ENCODE assay signal across 18 cellular contexts in genomic region chr12:8916154-8916553, GRCh38. TPM values are rescaled to one million over a fixed set of nuclear protein-coding genes. Genes with fewer than 3 reads are reported as not detected.
DNase-seq lines count a peak whose midpoint lies in the region; ATAC-seq and TF ChIP-seq lines count a peak whose summit lies in the region.
"Had no signal": no experiment of that assay in that cellular context is flagged by ENCODE, and none has a peak within 500 bp of the region (broad histone marks: within the 10 kb centered on the region; RNA-seq: fewer than 3 reads in every experiment).

No MANE protein-coding gene starts in this region.

- TSS peak; percentile 33 for BruUV-seq in PC-3 (replicated peaks; lab: Mats Ljungman, UMichigan)

- no peaks in the 10 kb centered on the region for H4K20me1 ChIP-seq in PC-3 (ENCODE audit: low read length)

- intact Hi-C loops in right cardiac atrium (cut with DNase I): no loop called here
- intact Hi-C loops in left ventricle myocardium superior (cut with micrococcal nuclease): no loop called here
- intact Hi-C loops in PC-3 (cut with micrococcal nuclease): no loop called here

- H3F3A ChIP-seq in PC-3 (ENCODE audit: low read length, unreplicated experiment): no peaks in the 10 kb centered on the region

- ATAC-seq in right cardiac atrium: no peak
- ATAC-seq in left ventricle myocardium superior: no peak
- ATAC-seq in PC-3: no peak
- ATAC-seq in GM19328 (IDR thresholded peaks at IDR 0.05; ENCODE audit: unreplicated experiment): no peak
- ATAC-seq: activated naive CD4-positive, alpha-beta T cell treated with anti-CD3 and anti-CD28 coated beads, Interleukin-2, amount 50 U/mL, for 72 hours had no signal

- POLR2A ChIA-PET in PC-3 (lab: Charles Lee; ENCODE audit: unreplicated experiment): no interaction called here

- CTCF ChIA-PET in PC-3 (lab: Charles Lee): no interaction called here

- no peaks in the 10 kb centered on the region for H3K36me3 ChIP-seq in PC-3 (ENCODE audit: low read depth, low read length)

- TF ChIP-seq CTCF in PC-3 (conservative IDR thresholded peaks at IDR 0.05; ENCODE audit: low read depth, low read length): no peak
- no peak for TF ChIP-seq CTCF in fibroblast of the aortic adventitia (IDR thresholded peaks at IDR 0.05; ENCODE audit: insufficient read depth, low read length)

- H3K27ac ChIP-seq in right cardiac atrium (ENCODE audit: low read length): no peak overlapping the region
- no peak overlapping the region for H3K27ac ChIP-seq in PC-3 (ENCODE audit: low read length)
- H3K27ac ChIP-seq: RWPE1 had no signal

- no peak overlapping the region for H2AFZ ChIP-seq in PC-3 (ENCODE audit: low read length)

- peak overlapping the region; percentile 12 for H3K4me3 ChIP-seq in right cardiac atrium (ENCODE audit: low read length)
- no peak overlapping the region; the same call in 1 of the 2 replicates for H3K4me3 ChIP-seq in PC-3 (ENCODE audit: low read length)
- peak overlapping the region; percentile 42 for H3K4me3 ChIP-seq in fibroblast of the aortic adventitia (ENCODE audit: low read depth, low read length)

- 0 out of 2 replicates have a peak overlapping the region, but pooled peaks have one; percentile 99 for H3K4me2 ChIP-seq in PC-3 (ENCODE audit: low read length)

- H3K9me3 ChIP-seq in right cardiac atrium (ENCODE audit: control insufficient read depth, low read length) (no peaks in the 10 kb centered on the region), PC-3 (ENCODE audit: low read length) (no peaks in the 10 kb centered on the region)

- H3K27me3 ChIP-seq in right cardiac atrium (ENCODE audit: control insufficient read depth, insufficient read depth): no peaks in the 10 kb centered on the region
- no peaks in the 10 kb centered on the region for H3K27me3 ChIP-seq in PC-3 (ENCODE audit: low read length)

- H3K79me2 ChIP-seq in PC-3 (ENCODE audit: low read length): no peaks in the 10 kb centered on the region

- H3K4me1 ChIP-seq in right cardiac atrium (ENCODE audit: control insufficient read depth, insufficient read depth, low read length): peaks cover 2% of the 10 kb centered on the region
- peaks cover 11% of the 10 kb centered on the region for H3K4me1 ChIP-seq in PC-3 (ENCODE audit: insufficient read depth, low read length)

- H3K9ac ChIP-seq in PC-3 (ENCODE audit: low read length): no peak overlapping the region

- no peaks in the 10 kb centered on the region for H3K9me2 ChIP-seq in PC-3 (replicated peaks; ENCODE audit: low read length)

- DNase-seq in right cardiac atrium (no peak), left ventricle myocardium superior (no peak), PC-3 (no peak), fibroblast of the aortic adventitia (ENCODE audit: low read depth) (no peak), superior temporal gyrus (ENCODE audit: extremely low spot score) (peak; percentile 18), cerebellum (ENCODE audit: low spot score) (no peak), NOMO-1 treated with DMSO at 0.1 percent for 48 hours (lab: John Stamatoyannopoulos, UW; ENCODE audit: unreplicated experiment) (no peak)
- DNase-seq: ACHN; activated CD4-positive, alpha-beta T cell treated with anti-CD3 and anti-CD28 coated beads, Interleukin-2, amount 50 U/mL, for 48 hours; activated T-cell treated with anti-CD3 and anti-CD28 coated beads, Interleukin-2, amount 50 U/mL, for 24 hours; glutamatergic neuron; kidney; NCI-H146; nephron progenitor cell; stimulated activated CD4-positive, alpha-beta T cell treated with anti-CD3 and anti-CD28 coated beads, Interleukin-15, amount 100 ng/mL, for 24 hours had no signal

RNA-seq across cellular contexts. Expression of gene PHC1, which starts 1.8 kb away (rescaled TPM):
- 10 to 100 TPM; 25.3 to 34.9 (median 27.8) TPM for total RNA-seq in right cardiac atrium
- polyA plus RNA-seq in right cardiac atrium: 13.3 TPM
- 24.7 TPM for total RNA-seq in left ventricle myocardium superior
- 6.9 and 7.0 TPM in 2 replicates for total RNA-seq in PC-3 (2014; rRNA removed)
- total RNA-seq in fibroblast of the aortic adventitia (ENCODE audit: low replicate concordance): 27.6 and 31.6 TPM in 2 replicates
- total RNA-seq in cerebellum: 42.8 TPM

RNA-seq across cellular contexts. Expression of gene M6PR, which starts 33.3 kb away (rescaled TPM):
- 100 to 1,000 TPM in 3 of 4 donors, 10 to 100 TPM in 1; 97.1 to 109 (median 106) TPM for total RNA-seq in right cardiac atrium
- 55.8 TPM for polyA plus RNA-seq in right cardiac atrium
- total RNA-seq in left ventricle myocardium superior: 87.5 TPM
- total RNA-seq in PC-3 (2014; rRNA removed): 112 and 137 TPM in 2 replicates
- 92.1 and 329 TPM in 2 replicates for total RNA-seq in fibroblast of the aortic adventitia (ENCODE audit: low replicate concordance)
- 60.3 TPM for total RNA-seq in cerebellum
